22 cellular contexts compared by ENCODE assay signal in genomic region chr12:22008196-22008595, GRCh38.
"Had no signal": no experiment of that assay in that cellular context is flagged by ENCODE, and none has a peak within 500 bp of the region (broad histone marks: within the 10 kb centered on the region; RNA-seq: fewer than 3 reads in every experiment).

No MANE protein-coding gene starts in this region.

- H3K4me3 Mint-ChIP-seq: stimulated activated memory B cell treated with anti-CD40 and anti-IgM and Interleukin-4, amounts not matched to agents 10 μg/mL and 1 μg/mL and 100 μg/mL, for 72 hours; stimulated activated naive B cell treated with anti-CD40 and anti-IgM and Interleukin-4, amounts not matched to agents 10 μg/mL and 1 μg/mL and 100 μg/mL, for 72 hours; stimulated activated naive CD8-positive, alpha-beta T cell treated with anti-CD3 and anti-CD28 coated beads, Interleukin-15, amount 100 ng/mL, for 72 hours; stimulated activated naive CD8-positive, alpha-beta T cell treated with anti-CD3 and anti-CD28 coated beads, Interleukin-15, Interleukin-2, amounts not matched to agents 100 ng/mL and 50 ng/mL, for 24 hours; type B pancreatic cell had no signal

- H3K4me1 Mint-ChIP-seq: stimulated activated memory B cell treated with anti-CD40 and anti-IgM and Interleukin-4, amounts not matched to agents 10 μg/mL and 1 μg/mL and 100 μg/mL, for 72 hours; stimulated activated naive B cell treated with anti-CD40 and anti-IgM and Interleukin-4, amounts not matched to agents 10 μg/mL and 1 μg/mL and 100 μg/mL, for 72 hours; stimulated activated naive CD8-positive, alpha-beta T cell treated with anti-CD3 and anti-CD28 coated beads, Interleukin-15, amount 100 ng/mL, for 72 hours had no signal

- H3K9me3 Mint-ChIP-seq: stimulated activated naive CD8-positive, alpha-beta T cell treated with anti-CD3 and anti-CD28 coated beads, Interleukin-15, amount 100 ng/mL, for 72 hours; stimulated activated naive CD8-positive, alpha-beta T cell treated with anti-CD3 and anti-CD28 coated beads, Interleukin-15, Interleukin-2, amounts not matched to agents 100 ng/mL and 50 ng/mL, for 24 hours had no signal

- DNase-seq: stimulated activated CD4-positive, alpha-beta T cell treated with anti-CD3 and anti-CD28 coated beads, Interleukin-2, amount 100 ng/mL, for 48 hours; stimulated activated CD4-positive, alpha-beta T cell treated with anti-CD3 and anti-CD28 coated beads, Interleukin-4, amount 100 ng/mL, for 1 hour; stimulated activated CD4-positive, alpha-beta T cell treated with anti-CD3 and anti-CD28 coated beads, Interleukin-4, amount 100 ng/mL, for 24 hours; stimulated activated CD4-positive, alpha-beta T cell treated with anti-CD3 and anti-CD28 coated beads, Interleukin-4, amount 100 ng/mL, for 4 hours; stimulated activated CD8-positive, alpha-beta memory T cell treated with anti-CD3 and anti-CD28 coated beads, Interleukin-4, amount 100 ng/mL, for 48 hours; stimulated activated naive B cell treated with anti-CD40 and anti-IgM and Interleukin-4, amounts not matched to agents 10 μg/mL and 1 μg/mL and 100 μg/mL, for 72 hours; stimulated activated naive CD4-positive, alpha-beta T cell; stimulated activated naive CD4-positive, alpha-beta T cell treated with Interleukin-2 at 50 U/mL for 16 hours; stimulated activated naive CD8-positive, alpha-beta T cell treated with anti-CD3 and anti-CD28 coated beads, Interleukin-15, amount 100 ng/mL, for 72 hours; stimulated activated naive CD8-positive, alpha-beta T cell treated with anti-CD3 and anti-CD28 coated beads, Interleukin-15, Interleukin-2, amounts not matched to agents 100 U/mL and 50 U/mL, for 24 hours; stomach; substantia nigra; testis; thyroid gland; tibial artery; transverse colon; upper lobe of right lung; uterus had no signal

- H3K27ac Mint-ChIP-seq: stimulated activated memory B cell treated with anti-CD40 and anti-IgM and Interleukin-4, amounts not matched to agents 10 μg/mL and 1 μg/mL and 100 μg/mL, for 72 hours; stimulated activated naive B cell treated with anti-CD40 and anti-IgM and Interleukin-4, amounts not matched to agents 10 μg/mL and 1 μg/mL and 100 μg/mL, for 72 hours; stimulated activated naive CD8-positive, alpha-beta T cell treated with anti-CD3 and anti-CD28 coated beads, Interleukin-15, Interleukin-2, amounts not matched to agents 100 ng/mL and 50 ng/mL, for 24 hours; type B pancreatic cell had no signal

- FAIRE-seq: urothelium cell line had no signal

- ATAC-seq: stimulated activated memory B cell treated with anti-CD40 and anti-IgM and Interleukin-4, amounts not matched to agents 10 μg/mL and 1 μg/mL and 100 μg/mL, for 72 hours; stimulated activated naive B cell treated with anti-CD40 and anti-IgM and Interleukin-4, amounts not matched to agents 10 μg/mL and 1 μg/mL and 100 μg/mL, for 72 hours; stimulated activated naive CD8-positive, alpha-beta T cell treated with anti-CD3 and anti-CD28 coated beads, Interleukin-15, amount 100 ng/mL, for 72 hours; stimulated activated naive CD8-positive, alpha-beta T cell treated with anti-CD3 and anti-CD28 coated beads, Interleukin-15, Interleukin-2, amounts not matched to agents 100 U/mL and 50 U/mL, for 24 hours; upper lobe of right lung had no signal

- H3K36me3 Mint-ChIP-seq: stimulated activated memory B cell treated with anti-CD40 and anti-IgM and Interleukin-4, amounts not matched to agents 10 μg/mL and 1 μg/mL and 100 μg/mL, for 72 hours had no signal
